ENCODE assay signal across 12 cellular contexts in the genomic region with DNA sequence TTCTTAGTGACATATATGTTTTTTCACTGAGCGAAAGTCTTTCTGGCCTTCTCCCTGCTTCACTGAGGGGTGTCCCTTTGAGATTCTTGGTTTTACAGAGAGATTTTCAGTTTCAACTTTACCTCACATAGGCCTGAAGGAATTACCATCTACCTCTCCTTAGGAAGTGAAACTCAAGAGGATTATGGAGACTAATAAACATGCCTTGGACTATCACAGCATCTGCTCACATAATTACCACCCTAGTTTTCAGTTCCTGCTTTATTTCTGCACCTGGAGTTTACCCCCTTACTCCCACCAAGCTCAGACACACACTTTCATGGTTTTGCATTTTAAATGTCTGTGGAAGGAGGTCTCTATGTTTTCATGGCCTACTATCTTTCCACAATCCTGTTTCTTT.
DNase-seq lines count a peak whose midpoint lies in the region; ATAC-seq, FAIRE-seq and TF ChIP-seq lines count a peak whose summit lies in the region.
"Had no signal": no experiment of that assay in that cellular context is flagged by ENCODE, and none has a peak within 500 bp of the region (broad histone marks: within the 10 kb centered on the region; RNA-seq: fewer than 3 reads in every experiment).

No MANE protein-coding gene starts in this region.

- H3K36me3 ChIP-seq in Karpas-422 (ENCODE audit: insufficient read depth, low read length): no peaks in the 10 kb centered on the region

- no peak overlapping the region for H3K4me3 Mint-ChIP-seq in natural killer cell treated with Interleukin-12 subunit alpha and Interleukin-12 subunit beta and Interleukin-15 and Interleukin-18, amount 100 ng/mL, for 72 hours
- H3K4me3 Mint-ChIP-seq in activated CD4-positive, alpha-beta memory T cell treated with anti-CD3 and anti-CD28 coated beads, Interleukin-2, amount 10 ng/mL, durations not matched to agents 7 days and 5 days: no peak overlapping the region

- H3K9me3 Mint-ChIP-seq in natural killer cell treated with Interleukin-12 subunit alpha and Interleukin-12 subunit beta and Interleukin-15 and Interleukin-18, amount 100 ng/mL, for 72 hours: no peaks in the 10 kb centered on the region
- no peaks in the 10 kb centered on the region for H3K9me3 Mint-ChIP-seq in activated CD4-positive, alpha-beta memory T cell treated with anti-CD3 and anti-CD28 coated beads, Interleukin-2, amount 10 ng/mL, durations not matched to agents 7 days and 5 days

- no peaks in the 10 kb centered on the region for H3K27me3 ChIP-seq in Karpas-422 (ENCODE audit: low read length)
- H3K27me3 ChIP-seq: body of pancreas had no signal

- H3K27ac Mint-ChIP-seq in natural killer cell treated with Interleukin-12 subunit alpha and Interleukin-12 subunit beta and Interleukin-15 and Interleukin-18, amount 100 ng/mL, for 72 hours: no peak overlapping the region
- no peak overlapping the region for H3K27ac Mint-ChIP-seq in activated CD4-positive, alpha-beta memory T cell treated with anti-CD3 and anti-CD28 coated beads, Interleukin-2, amount 10 ng/mL, durations not matched to agents 7 days and 5 days

- DNase-seq in GM12864 (ENCODE audit: low read depth) (peak; percentile 62), Karpas-422 (peak; percentile 65), mesenteric fat pad (ENCODE audit: low spot score) (no peak), urothelium cell line (ENCODE audit: low spot score) (no peak)
- no peak for DNase-seq in natural killer cell treated with Interleukin-12 subunit alpha and Interleukin-12 subunit beta and Interleukin-15 and Interleukin-18, amount 100 ng/mL, for 72 hours (ENCODE audit: low spot score)
- no peak for DNase-seq in activated CD4-positive, alpha-beta memory T cell treated with anti-CD3 and anti-CD28 coated beads, Interleukin-2, amount 10 ng/mL, durations not matched to agents 7 days and 5 days
- DNase-seq: body of pancreas, NCI-H1092 had no signal

- CTCF ChIA-PET in activated CD4-positive, alpha-beta memory T cell treated with anti-CD3 and anti-CD28 coated beads, Interleukin-2, amount 10 ng/mL, durations not matched to agents 7 days and 5 days (lab: Charles Lee): no interaction called here

- H3K4me1 ChIP-seq in Karpas-422 (ENCODE audit: low read length): peaks cover 41% of the 10 kb centered on the region
- H3K4me1 ChIP-seq: body of pancreas had no signal

- no peaks in the 10 kb centered on the region for H4K20me1 ChIP-seq in Karpas-422 (ENCODE audit: insufficient read depth, low read depth, low read length)

- H3K36me3 Mint-ChIP-seq in natural killer cell treated with Interleukin-12 subunit alpha and Interleukin-12 subunit beta and Interleukin-15 and Interleukin-18, amount 100 ng/mL, for 72 hours: peaks cover 17% of the 10 kb centered on the region
- H3K36me3 Mint-ChIP-seq in activated CD4-positive, alpha-beta memory T cell treated with anti-CD3 and anti-CD28 coated beads, Interleukin-2, amount 10 ng/mL, durations not matched to agents 7 days and 5 days (ENCODE audit: low read depth): no peaks in the 10 kb centered on the region

- no peak overlapping the region for H3K9ac ChIP-seq in Karpas-422 (ENCODE audit: low read length)

- H3K27me3 Mint-ChIP-seq in natural killer cell treated with Interleukin-12 subunit alpha and Interleukin-12 subunit beta and Interleukin-15 and Interleukin-18, amount 100 ng/mL, for 72 hours: peaks cover 18 to 36% of the 10 kb centered on the region in 2 donors
- peaks cover 7% of the 10 kb centered on the region for H3K27me3 Mint-ChIP-seq in activated CD4-positive, alpha-beta memory T cell treated with anti-CD3 and anti-CD28 coated beads, Interleukin-2, amount 10 ng/mL, durations not matched to agents 7 days and 5 days

- no peaks in the 10 kb centered on the region for H3K9me2 ChIP-seq in Karpas-422 (replicated peaks; ENCODE audit: insufficient read depth, low read length)

- no peak overlapping the region for H2AFZ ChIP-seq in Karpas-422 (ENCODE audit: low read length)

- peak overlapping the region; percentile 27 for H3K4me2 ChIP-seq in Karpas-422 (ENCODE audit: low read depth, low read length, poor library complexity, severe bottlenecking)

- no peaks in the 10 kb centered on the region for H3K9me3 ChIP-seq in Karpas-422 (ENCODE audit: low read length)
- H3K9me3 ChIP-seq: body of pancreas had no signal

- H3K4me1 Mint-ChIP-seq in natural killer cell treated with Interleukin-12 subunit alpha and Interleukin-12 subunit beta and Interleukin-15 and Interleukin-18, amount 100 ng/mL, for 72 hours (ENCODE audit: low read depth in 2 of 2): no peaks in the 10 kb centered on the region
- H3K4me1 Mint-ChIP-seq in activated CD4-positive, alpha-beta memory T cell treated with anti-CD3 and anti-CD28 coated beads, Interleukin-2, amount 10 ng/mL, durations not matched to agents 7 days and 5 days: no peaks in the 10 kb centered on the region

- H3K4me3 ChIP-seq in GM12864 (ENCODE audit: low read depth, low read length) (no peak overlapping the region), Karpas-422 (ENCODE audit: low read length) (no peak overlapping the region)
- H3K4me3 ChIP-seq: body of pancreas, lung, skin epidermis had no signal

- TF ChIP-seq CTCF in GM12864 (IDR thresholded peaks at IDR 0.05; ENCODE audit: low read depth, low read length, missing control alignments): no peak

- peak; percentile 84 for ATAC-seq in GM19372 (IDR thresholded peaks at IDR 0.05; ENCODE audit: low read depth, unreplicated experiment)
- peak; percentile 92 for ATAC-seq in HG02884 (IDR thresholded peaks at IDR 0.05; ENCODE audit: unreplicated experiment)
- no peak for ATAC-seq in natural killer cell treated with Interleukin-12 subunit alpha and Interleukin-12 subunit beta and Interleukin-15 and Interleukin-18, amount 100 ng/mL, for 72 hours
- ATAC-seq: body of pancreas had no signal

- no peaks in the 10 kb centered on the region for H3K79me2 ChIP-seq in Karpas-422 (ENCODE audit: low read length)

- POLR2A ChIA-PET in activated CD4-positive, alpha-beta memory T cell treated with anti-CD3 and anti-CD28 coated beads, Interleukin-2, amount 10 ng/mL, durations not matched to agents 7 days and 5 days (lab: Charles Lee): no interaction called here

- peak overlapping the region; percentile 42 for H3K27ac ChIP-seq in Karpas-422 (ENCODE audit: low read length)
- H3K27ac ChIP-seq: body of pancreas, skin epidermis had no signal

- no peak for FAIRE-seq in urothelium cell line (lab: Jason Lieb, UNC)

Comparison
In these comparisons a context has a peak if more than half of its experiments do, and no peak if none do; other contexts are left out.
1. DNase-seq: peak in GM12864 (single experiment) and Karpas-422 (single experiment); none in mesenteric fat pad (single experiment), natural killer cell treated with Interleukin-12 subunit alpha and Interleukin-12 subunit beta and Interleukin-15 and Interleukin-18, amount 100 ng/mL, for 72 hours (single experiment), urothelium cell line (single experiment) and activated CD4-positive, alpha-beta memory T cell treated with anti-CD3 and anti-CD28 coated beads, Interleukin-2, amount 10 ng/mL, durations not matched to agents 7 days and 5 days (single experiment).
2. ATAC-seq: peak in GM19372 (single experiment) and HG02884 (single experiment); none in natural killer cell treated with Interleukin-12 subunit alpha and Interleukin-12 subunit beta and Interleukin-15 and Interleukin-18, amount 100 ng/mL, for 72 hours (0 of 2).